Comparison of ENCODE assay signal across 29 cellular contexts in genomic region chr6:117345292-117345610, GRCh38.
"Had no signal": no experiment of that assay in that cellular context is flagged by ENCODE, and none has a peak within 500 bp of the region (broad histone marks: within the 10 kb centered on the region; RNA-seq: fewer than 3 reads in every experiment).

No MANE protein-coding gene starts in this region.

- H3K27me3 ChIP-seq: adrenal gland, body of pancreas, breast epithelium, SJCRH30 had no signal

- H3K27ac Mint-ChIP-seq: activated CD4-positive, alpha-beta T cell treated with anti-CD3 and anti-CD28 coated beads, Interleukin-2, amount 10 ng/mL, durations not matched to agents 24 days and 14 days; activated CD8-positive, alpha-beta T cell treated with anti-CD3 and anti-CD28 coated beads, Interleukin-2, amount 10 ng/mL, durations not matched to agents 7 days and 5 days; activated naive CD4-positive, alpha-beta T cell treated with anti-CD3 and anti-CD28 coated beads for 36 hours; activated naive CD4-positive, alpha-beta T cell treated with anti-CD3 and anti-CD28 coated beads, Interleukin-2, amount 50 U/mL, for 72 hours; activated T-cell treated with anti-CD3 and anti-CD28 coated beads, Interleukin-2, amount 50 U/mL, for 24 hours; activated T-helper 2 cell treated with anti-CD3 and anti-CD28 coated beads, Interferon-gamma antibody, Interleukin-2, Interleukin-4, amounts not matched to agents 10 μg/mL and 5 μg/mL and 100 μg/mL, durations not matched to agents 14 hours and 24 hours and 36 hours; T-helper 1 cell treated with Interleukin-12 subunit alpha and Interleukin-12 subunit beta and Interleukin-4 antibody, amounts not matched to agents 30 μg/mL and 1 μg/mL, for 36 hours; T-helper 2 cell treated with Interferon-gamma antibody and Interleukin-4, amounts not matched to agents 5 μg/mL and 100 μg/mL, for 36 hours had no signal

- ATAC-seq: activated CD8-positive, alpha-beta T cell treated with anti-CD3 and anti-CD28 coated beads, Interleukin-2, amount 10 ng/mL, durations not matched to agents 7 days and 5 days; activated naive CD4-positive, alpha-beta T cell treated with anti-CD3 and anti-CD28 coated beads, Interleukin-2, amount 50 U/mL, for 72 hours; body of pancreas had no signal

- H3K36me3 ChIP-seq: adrenal gland, breast epithelium, SJCRH30 had no signal

- H3K36me3 Mint-ChIP-seq: activated naive CD4-positive, alpha-beta T cell treated with anti-CD3 and anti-CD28 coated beads, Interleukin-2, amount 50 U/mL, for 72 hours had no signal

- H3K9me3 Mint-ChIP-seq: activated CD4-positive, alpha-beta T cell treated with anti-CD3 and anti-CD28 coated beads, Interleukin-2, amount 10 ng/mL, durations not matched to agents 24 days and 14 days; activated naive CD4-positive, alpha-beta T cell treated with anti-CD3 and anti-CD28 coated beads for 36 hours; activated naive CD4-positive, alpha-beta T cell treated with anti-CD3 and anti-CD28 coated beads, Interleukin-2, amount 50 U/mL, for 72 hours; activated T-cell treated with anti-CD3 and anti-CD28 coated beads, Interleukin-2, amount 50 U/mL, for 24 hours; activated T-helper 2 cell treated with anti-CD3 and anti-CD28 coated beads, Interferon-gamma antibody, Interleukin-2, Interleukin-4, amounts not matched to agents 10 μg/mL and 5 μg/mL and 100 μg/mL, durations not matched to agents 14 hours and 24 hours and 36 hours; T-helper 1 cell treated with Interleukin-12 subunit alpha and Interleukin-12 subunit beta and Interleukin-4 antibody, amounts not matched to agents 30 μg/mL and 1 μg/mL, for 36 hours; T-helper 2 cell treated with Interferon-gamma antibody and Interleukin-4, amounts not matched to agents 5 μg/mL and 100 μg/mL, for 36 hours had no signal

- H3K4me1 Mint-ChIP-seq: activated CD4-positive, alpha-beta T cell treated with anti-CD3 and anti-CD28 coated beads, Interleukin-2, amount 10 ng/mL, durations not matched to agents 24 days and 14 days had no signal

- H3K4me3 ChIP-seq: adrenal gland, body of pancreas, breast epithelium, SJCRH30, SK-N-MC had no signal

- H3K9me3 ChIP-seq: adrenal gland, body of pancreas, breast epithelium, SJCRH30 had no signal

- H3K4me1 ChIP-seq: adrenal gland, body of pancreas, breast epithelium, SJCRH30 had no signal

- DNase-seq: activated CD4-positive, alpha-beta T cell treated with anti-CD3 and anti-CD28 coated beads, Interleukin-2, amount 10 ng/mL, durations not matched to agents 24 days and 14 days; activated CD4-positive, alpha-beta T cell treated with anti-CD3 and anti-CD28 coated beads, Interleukin-2, amount 50 U/mL, for 4 hours; activated CD8-positive, alpha-beta T cell treated with anti-CD3 and anti-CD28 coated beads, Interleukin-2, amount 10 ng/mL, durations not matched to agents 7 days and 5 days; activated gamma-delta T cell; activated naive CD4-positive, alpha-beta T cell treated with anti-CD3 and anti-CD28 coated beads for 36 hours; activated T-cell treated with anti-CD3 and anti-CD28 coated beads, Interleukin-2, amount 50 U/mL, for 24 hours; adrenal gland; body of pancreas; caudate nucleus; cerebellar nuclear complex; cortex of kidney; NCI-H1048; NCI-H1105 treated with DMSO at 0.1 percent for 48 hours; NCI-H1436; NCI-H1694; NCI-H1930; NCI-H2081 treated with DMSO at 0.1 percent for 48 hours; NCI-H226; NCI-H446 treated with DMSO at 0.1 percent for 48 hours; NCI-H524; OCI-M1; Right ventricle myocardium superior; SJCRH30 had no signal

- H3K27ac ChIP-seq: adrenal gland, body of pancreas, breast epithelium, SJCRH30, SK-N-MC had no signal

- H3K4me3 Mint-ChIP-seq: activated CD4-positive, alpha-beta T cell treated with anti-CD3 and anti-CD28 coated beads, Interleukin-2, amount 10 ng/mL, durations not matched to agents 24 days and 14 days; activated CD8-positive, alpha-beta T cell treated with anti-CD3 and anti-CD28 coated beads, Interleukin-2, amount 10 ng/mL, durations not matched to agents 7 days and 5 days; activated naive CD4-positive, alpha-beta T cell treated with anti-CD3 and anti-CD28 coated beads for 36 hours; activated T-cell treated with anti-CD3 and anti-CD28 coated beads, Interleukin-2, amount 50 U/mL, for 24 hours; T-helper 1 cell treated with Interleukin-12 subunit alpha and Interleukin-12 subunit beta and Interleukin-4 antibody, amounts not matched to agents 30 μg/mL and 1 μg/mL, for 36 hours; T-helper 2 cell treated with Interferon-gamma antibody and Interleukin-4, amounts not matched to agents 5 μg/mL and 100 μg/mL, for 36 hours had no signal
